ENCODE assay signal across 31 cellular contexts in the genomic region with DNA sequence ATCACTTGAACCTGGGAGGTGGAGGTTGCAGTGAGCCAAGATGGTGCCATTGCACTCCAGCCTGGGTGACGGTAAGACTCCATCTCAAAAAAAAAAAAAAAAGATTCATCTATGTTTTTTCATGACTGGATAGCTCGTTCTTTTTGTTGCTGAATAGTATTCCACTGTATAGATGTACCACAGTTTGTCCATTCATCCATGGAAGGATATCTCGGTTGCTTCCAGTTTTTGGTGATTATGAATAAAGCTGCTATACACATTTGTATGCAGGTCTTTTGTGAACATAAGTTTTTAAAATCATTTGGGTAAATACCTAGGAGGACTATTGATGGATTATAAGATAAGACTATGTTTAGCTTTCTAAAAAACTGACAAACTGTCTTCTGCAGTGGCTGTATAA.
DNase-seq lines count a peak whose midpoint lies in the region; ATAC-seq and TF ChIP-seq lines count a peak whose summit lies in the region.
"Had no signal": no experiment of that assay in that cellular context is flagged by ENCODE, and none has a peak within 500 bp of the region (broad histone marks: within the 10 kb centered on the region; RNA-seq: fewer than 3 reads in every experiment).

No MANE protein-coding gene starts in this region.

- no peak overlapping the region for H2AFZ ChIP-seq in SK-N-SH (ENCODE audit: low read depth)

- no peak overlapping the region for H3K27ac Mint-ChIP-seq in endodermal cell
- H3K27ac Mint-ChIP-seq: B cell; CD4-positive, alpha-beta memory T cell; CD4-positive, alpha-beta T cell; CD4-positive, CD25-positive, alpha-beta regulatory T cell; CD8-positive, alpha-beta memory T cell; CD8-positive, alpha-beta T cell had no signal

- H3K4me3 ChIP-seq in SK-N-SH (ENCODE audit: low read depth in 2 of 2, low read length in 1 of 2) (no peak overlapping the region), endodermal cell (ENCODE audit: low read length) (peak overlapping the region; percentile 42)
- H3K4me3 ChIP-seq: A549; BLaER1; BLaER1 treated with 17β-estradiol and CSF1 and Interleukin-3, amounts not matched to agents 10 nM and 100 nM had no signal

- H3K36me3 ChIP-seq in SK-N-SH (replicated peaks in 1 of 2; ENCODE audit: control insufficient read depth in 1 of 2, insufficient read depth in 2 of 2, low read length in 1 of 2) (no peaks in the 10 kb centered on the region), endodermal cell (ENCODE audit: control insufficient read depth, insufficient read depth, low read length) (no peaks in the 10 kb centered on the region)
- H3K36me3 ChIP-seq: BE2C; BLaER1; BLaER1 treated with 17β-estradiol and CSF1 and Interleukin-3, amounts not matched to agents 10 nM and 100 nM had no signal

- peaks cover 29% of the 10 kb centered on the region for H3K9me3 Mint-ChIP-seq in endodermal cell

- no peak overlapping the region for H3K27ac ChIP-seq in SK-N-SH (ENCODE audit: low read depth in 2 of 2, low read length in 1 of 2)
- no peak overlapping the region for H3K27ac ChIP-seq in endodermal cell (ENCODE audit: low read depth, low read length)
- H3K27ac ChIP-seq: 22Rv1; A549; BLaER1; BLaER1 treated with 17β-estradiol and CSF1 and Interleukin-3, amounts not matched to agents 10 nM and 100 nM; C4-2B had no signal

- H3K4me1 ChIP-seq in SK-N-SH (ENCODE audit: control insufficient read depth in 1 of 2, insufficient read depth in 2 of 2, low read depth in 1 of 2, low read length in 1 of 2) (no peaks in the 10 kb centered on the region), endodermal cell (ENCODE audit: control insufficient read depth, insufficient read depth, low read length) (no peaks in the 10 kb centered on the region)
- H3K4me1 ChIP-seq: A549, BE2C, Caco-2 had no signal

- no peak for TF ChIP-seq RAD21 in SK-N-SH (IDR thresholded peaks at IDR 0.05; ENCODE audit: low read length)

- no peaks in the 10 kb centered on the region for H3K4me1 Mint-ChIP-seq in endodermal cell

- DNase-seq in SK-N-SH (no peak), endodermal cell (no peak), middle frontal gyrus (ENCODE audit: extremely low spot score, low spot score) (no peak)
- DNase-seq: 8988T; ACHN; AML-193; BE2C; C1 segment of cervical spinal cord; Caco-2; Calu3; CD4-positive, alpha-beta memory T cell; CD4-positive, alpha-beta T cell; CD4-positive, CD25-positive, alpha-beta regulatory T cell; CD8-positive, alpha-beta memory T cell; CD8-positive, alpha-beta T cell; COR-L47; DMS 273 treated with DMSO at 0.1 percent for 48 hours; DMS153; DMS53; DMS79; DMS79 treated with DMSO at 0.1 percent for 48 hours; DND-41; EL had no signal

- H3K4me3 Mint-ChIP-seq in endodermal cell = no peak overlapping the region
- H3K4me3 Mint-ChIP-seq: B cell; CD14-positive monocyte; CD4-positive, alpha-beta memory T cell; CD4-positive, alpha-beta T cell; CD4-positive, CD25-positive, alpha-beta regulatory T cell; CD8-positive, alpha-beta memory T cell; CD8-positive, alpha-beta T cell had no signal

- no peaks in the 10 kb centered on the region for H3F3A ChIP-seq in SK-N-SH (replicated peaks; ENCODE audit: insufficient read depth)

- no peaks in the 10 kb centered on the region; the same call in 1 of the 2 replicates for H3K27me3 ChIP-seq in SK-N-SH (ENCODE audit: insufficient read depth)
- H3K27me3 ChIP-seq in endodermal cell (ENCODE audit: control insufficient read depth, insufficient read depth, low read length, poor library complexity, severe bottlenecking) = no peaks in the 10 kb centered on the region
- H3K27me3 ChIP-seq: BE2C; BLaER1; BLaER1 treated with 17β-estradiol and CSF1 and Interleukin-3, amounts not matched to agents 10 nM and 100 nM had no signal

- H3K9me3 ChIP-seq in SK-N-SH (0 out of 2 replicates have a peak, but pooled peaks cover 6% of the 10 kb centered on the region), endodermal cell (ENCODE audit: control insufficient read depth, low read length) (peaks cover 19% of the 10 kb centered on the region)
- H3K9me3 ChIP-seq: BE2C had no signal

- 46% methylated on average over 3 of the region's 3 CpGs for WGBS in SK-N-SH (ENCODE audit: low lambda C conversion rate)
- WGBS in endodermal cell (ENCODE audit: insufficient coverage in 1 of 2, insufficient read length in 1 of 2), 2 experiments = 94 to 100% methylated on average over 3 of the region's 3 CpGs

- no peak for TF ChIP-seq EP300 in SK-N-SH (IDR thresholded peaks at IDR 0.05; ENCODE audit: borderline replicate concordance in 1 of 2, low read depth in 1 of 2, low read length in 1 of 2)

- no peak for ATAC-seq in SK-N-SH treated with all-trans-retinoic acid at 6 μM for 48 hours
- ATAC-seq: A549; CD8-positive, alpha-beta T cell had no signal

- POLR2A ChIA-PET in SK-N-SH (lab: Yijun Ruan, JAX) = no interaction called here

- H3K9me2 ChIP-seq in SK-N-SH = no peaks in the 10 kb centered on the region

- CTCF ChIA-PET in SK-N-SH (lab: Yijun Ruan, JAX) = interaction anchor here (1.1 to 2.6 kb wide), 2 partner anchors 11 kb away, joined by 4 to 13 read pairs; no protein-coding TSS in a partner anchor

- no peak overlapping the region for H3K4me2 ChIP-seq in SK-N-SH
- H3K4me2 ChIP-seq: A549; BLaER1; BLaER1 treated with 17β-estradiol and CSF1 and Interleukin-3, amounts not matched to agents 10 nM and 100 nM had no signal

- no peaks in the 10 kb centered on the region for H4K20me1 ChIP-seq in SK-N-SH (ENCODE audit: insufficient read depth)
- H4K20me1 ChIP-seq: BLaER1; BLaER1 treated with 17β-estradiol and CSF1 and Interleukin-3, amounts not matched to agents 10 nM and 100 nM had no signal

- no peaks in the 10 kb centered on the region for H3K79me2 ChIP-seq in SK-N-SH (ENCODE audit: insufficient read depth)

- TF ChIP-seq CTCF in SK-N-SH (IDR thresholded peaks at IDR 0.05) (no peak), endodermal cell (conservative IDR thresholded peaks at IDR 0.05) (no peak)

- no peaks in the 10 kb centered on the region for H3K27me3 Mint-ChIP-seq in endodermal cell (ENCODE audit: insufficient read depth)

- peaks cover 63% of the 10 kb centered on the region for H3K36me3 Mint-ChIP-seq in endodermal cell (ENCODE audit: low read depth)
- H3K36me3 Mint-ChIP-seq: CD14-positive monocyte had no signal

- H3K9ac ChIP-seq in SK-N-SH (no peak overlapping the region), endodermal cell (ENCODE audit: extremely low read depth, low read length, poor library complexity, severe bottlenecking) (no peak overlapping the region)
- H3K9ac ChIP-seq: BLaER1; BLaER1 treated with 17β-estradiol and CSF1 and Interleukin-3, amounts not matched to agents 10 nM and 100 nM had no signal

TF ChIP-seq in SK-N-SH treated with all-trans-retinoic acid at 6 μM for 48 hours, 23 proteins besides CTCF, POLR2A, EP300 and RAD21:
- TF ChIP-seq ZNF8 (CRISPR knock-in tag; IDR thresholded peaks at IDR 0.05) = peak; percentile 93
- no peak for TF ChIP-seq POU6F1 (CRISPR knock-in tag; IDR thresholded peaks at IDR 0.05; ENCODE audit: borderline replicate concordance, low read depth)
- no peak for TF ChIP-seq ZFP3 (CRISPR knock-in tag; IDR thresholded peaks at IDR 0.05)
- TF ChIP-seq ZNF565 (CRISPR knock-in tag; conservative IDR thresholded peaks at IDR 0.05; ENCODE audit: low read depth) = no peak
- no peak for TF ChIP-seq ZFP30 (CRISPR knock-in tag; IDR thresholded peaks at IDR 0.05)
- no peak for TF ChIP-seq CSDC2 (CRISPR knock-in tag; IDR thresholded peaks at IDR 0.05)
- TF ChIP-seq RARB (CRISPR knock-in tag; IDR thresholded peaks at IDR 0.05) = no peak

TF ChIP-seq in SK-N-SH, 30 proteins besides CTCF, POLR2A, EP300 and RAD21 (continues in another document):
- no peak for TF ChIP-seq TCF12 (IDR thresholded peaks at IDR 0.05)
- TF ChIP-seq PBX3 (IDR thresholded peaks at IDR 0.05) = no peak
- TF ChIP-seq USF1 (IDR thresholded peaks at IDR 0.05; ENCODE audit: borderline replicate concordance, low read depth) = no peak
- no peak for TF ChIP-seq CHD2 (IDR thresholded peaks at IDR 0.05; ENCODE audit: low read length, partially characterized antibody)
- TF ChIP-seq GABPA (IDR thresholded peaks at IDR 0.05; ENCODE audit: low read depth) = no peak
- no peak for TF ChIP-seq SIN3A (IDR thresholded peaks at IDR 0.05; ENCODE audit: borderline replicate concordance, low read depth, low read length)
- TF ChIP-seq MXI1 (IDR thresholded peaks at IDR 0.05; ENCODE audit: low read depth, low read length) = no peak
- TF ChIP-seq, protein P1, sequence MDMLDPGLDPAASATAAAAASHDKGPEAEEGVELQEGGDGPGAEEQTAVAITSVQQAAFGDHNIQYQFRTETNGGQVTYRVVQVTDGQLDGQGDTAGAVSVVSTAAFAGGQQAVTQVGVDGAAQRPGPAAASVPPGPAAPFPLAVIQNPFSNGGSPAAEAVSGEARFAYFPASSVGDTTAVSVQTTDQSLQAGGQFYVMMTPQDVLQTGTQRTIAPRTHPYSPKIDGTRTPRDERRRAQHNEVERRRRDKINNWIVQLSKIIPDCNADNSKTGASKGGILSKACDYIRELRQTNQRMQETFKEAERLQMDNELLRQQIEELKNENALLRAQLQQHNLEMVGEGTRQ (IDR thresholded peaks at IDR 0.05; ENCODE audit: borderline replicate concordance, low read depth, low read length) = no peak
- TF ChIP-seq, protein P2, sequence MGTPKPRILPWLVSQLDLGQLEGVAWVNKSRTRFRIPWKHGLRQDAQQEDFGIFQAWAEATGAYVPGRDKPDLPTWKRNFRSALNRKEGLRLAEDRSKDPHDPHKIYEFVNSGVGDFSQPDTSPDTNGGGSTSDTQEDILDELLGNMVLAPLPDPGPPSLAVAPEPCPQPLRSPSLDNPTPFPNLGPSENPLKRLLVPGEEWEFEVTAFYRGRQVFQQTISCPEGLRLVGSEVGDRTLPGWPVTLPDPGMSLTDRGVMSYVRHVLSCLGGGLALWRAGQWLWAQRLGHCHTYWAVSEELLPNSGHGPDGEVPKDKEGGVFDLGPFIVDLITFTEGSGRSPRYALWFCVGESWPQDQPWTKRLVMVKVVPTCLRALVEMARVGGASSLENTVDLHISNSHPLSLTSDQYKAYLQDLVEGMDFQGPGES (IDR thresholded peaks at IDR 0.05; ENCODE audit: low read depth, low read length) = no peak
